Comparison of ENCODE assay signal across 10 cellular contexts in the genomic region with DNA sequence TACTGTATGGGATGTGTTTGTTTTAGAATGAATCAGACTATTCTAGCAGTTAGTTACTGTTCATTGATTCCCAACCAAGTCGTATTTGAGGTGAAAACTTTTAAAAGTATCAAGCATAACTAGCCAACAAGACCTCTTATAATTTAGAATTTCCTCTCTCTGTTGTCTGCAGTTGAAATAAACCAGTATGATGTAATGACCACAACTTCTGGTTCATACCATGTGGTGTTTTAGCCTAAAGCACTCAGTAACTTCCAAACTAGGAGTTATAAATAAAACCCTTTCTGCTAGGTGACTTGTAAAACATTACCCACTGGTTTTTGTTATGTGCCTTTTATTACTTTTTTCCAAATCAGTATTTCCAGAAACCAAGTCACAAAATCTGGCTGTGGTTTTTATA. TPM values are rescaled to one million over a fixed set of nuclear protein-coding genes. Genes with fewer than 3 reads are reported as not detected.
DNase-seq lines count a peak whose midpoint lies in the region; ATAC-seq and TF ChIP-seq lines count a peak whose summit lies in the region.
"Had no signal": no experiment of that assay in that cellular context is flagged by ENCODE, and none has a peak within 500 bp of the region (broad histone marks: within the 10 kb centered on the region; RNA-seq: fewer than 3 reads in every experiment).

No MANE protein-coding gene starts in this region.

- H3K27me3 Mint-ChIP-seq in nephron progenitor cell (ENCODE audit: low read depth, poor library complexity) = no peaks in the 10 kb centered on the region
- H3K27me3 Mint-ChIP-seq in stimulated activated naive B cell treated with anti-CD40 and anti-IgM and Interleukin-4, amounts not matched to agents 10 μg/mL and 1 μg/mL and 100 μg/mL, for 72 hours = no peaks in the 10 kb centered on the region

- H3K4me3 ChIP-seq in foreskin fibroblast (ENCODE audit: low read depth in 1 of 2, low read length in 2 of 2) = no peak overlapping the region
- H3K4me3 ChIP-seq: right lobe of liver had no signal

- no peaks in the 10 kb centered on the region for H3K4me1 Mint-ChIP-seq in nephron progenitor cell
- peaks cover 2 to 14% of the 10 kb centered on the region in 2 donors for H3K4me1 Mint-ChIP-seq in stimulated activated naive B cell treated with anti-CD40 and anti-IgM and Interleukin-4, amounts not matched to agents 10 μg/mL and 1 μg/mL and 100 μg/mL, for 72 hours

- no peak for ATAC-seq in stimulated activated naive B cell treated with anti-CD40 and anti-IgM and Interleukin-4, amounts not matched to agents 10 μg/mL and 1 μg/mL and 100 μg/mL, for 72 hours (replicated peaks)
- ATAC-seq: right lobe of liver had no signal

- H3K27ac Mint-ChIP-seq in nephron progenitor cell = no peak overlapping the region
- H3K27ac Mint-ChIP-seq in stimulated activated naive B cell treated with anti-CD40 and anti-IgM and Interleukin-4, amounts not matched to agents 10 μg/mL and 1 μg/mL and 100 μg/mL, for 72 hours = no peak overlapping the region

- DNase-seq in GM04504 (ENCODE audit: low read depth) = peak; percentile 51
- peak; percentile 78 for DNase-seq in H4 (ENCODE audit: low spot score)
- DNase-seq in MV-4-11 (lab: John Stamatoyannopoulos, UW) = peak; percentile 70
- peak; percentile 26 to 61 for DNase-seq in foreskin fibroblast
- DNase-seq in nephron progenitor cell = no peak
- DNase-seq in hippocampal formation (lab: John Stamatoyannopoulos, UW) = no peak
- no peak for DNase-seq in activated T-cell treated with anti-CD3 and anti-CD28 coated beads, Interleukin-2, amount 50 U/mL, for 48 hours
- DNase-seq in stimulated activated naive B cell treated with anti-CD40 and anti-IgM and Interleukin-4, amounts not matched to agents 10 μg/mL and 1 μg/mL and 100 μg/mL, for 72 hours = no peak
- DNase-seq: NCI-H510A treated with DMSO at 0.1 percent for 48 hours, right lobe of liver had no signal

- no peaks in the 10 kb centered on the region for H3K9me3 Mint-ChIP-seq in nephron progenitor cell
- no peaks in the 10 kb centered on the region for H3K9me3 Mint-ChIP-seq in stimulated activated naive B cell treated with anti-CD40 and anti-IgM and Interleukin-4, amounts not matched to agents 10 μg/mL and 1 μg/mL and 100 μg/mL, for 72 hours

- peaks cover 14% of the 10 kb centered on the region for H3K36me3 Mint-ChIP-seq in nephron progenitor cell (ENCODE audit: low read depth)
- no peaks in the 10 kb centered on the region for H3K36me3 Mint-ChIP-seq in stimulated activated naive B cell treated with anti-CD40 and anti-IgM and Interleukin-4, amounts not matched to agents 10 μg/mL and 1 μg/mL and 100 μg/mL, for 72 hours

- no peak overlapping the region for H3K4me3 Mint-ChIP-seq in nephron progenitor cell
- no peak overlapping the region for H3K4me3 Mint-ChIP-seq in stimulated activated naive B cell treated with anti-CD40 and anti-IgM and Interleukin-4, amounts not matched to agents 10 μg/mL and 1 μg/mL and 100 μg/mL, for 72 hours

- no peak for TF ChIP-seq CTCF in foreskin fibroblast (IDR thresholded peaks at IDR 0.05; ENCODE audit: low read depth, low read length)
- TF ChIP-seq CTCF in nephron progenitor cell (IDR thresholded peaks at IDR 0.05) = no peak

RNA-seq across cellular contexts. Expression of a gene that starts 19.8 kb away (rescaled TPM):
- total RNA-seq in H4 (2014; rRNA removed; shearing (Covaris generic)) = not detected in 2 replicates

RNA-seq across cellular contexts. Expression of a gene that starts 56.5 kb away (rescaled TPM):
- under 0.01 and 0.77 TPM in 2 replicates for total RNA-seq in H4 (2014; rRNA removed; shearing (Covaris generic))

Comparison
In these comparisons a context has a peak if more than half of its experiments do, and no peak if none do; other contexts are left out.
1. DNase-seq: peak in GM04504 (single experiment), H4 (single experiment), MV-4-11 (single experiment) and foreskin fibroblast (2 of 2); none in nephron progenitor cell (single experiment), hippocampal formation (0 of 2), activated T-cell treated with anti-CD3 and anti-CD28 coated beads, Interleukin-2, amount 50 U/mL, for 48 hours (0 of 2) and stimulated activated naive B cell treated with anti-CD40 and anti-IgM and Interleukin-4, amounts not matched to agents 10 μg/mL and 1 μg/mL and 100 μg/mL, for 72 hours (single experiment).